Comparison of ENCODE assay signal across 26 cellular contexts in genomic region chr5:75234251-75234650, GRCh38. TPM values are rescaled to one million over a fixed set of nuclear protein-coding genes. Genes with fewer than 3 reads are reported as not detected.
"Had no signal": no experiment of that assay in that cellular context is flagged by ENCODE, and none has a peak within 500 bp of the region (broad histone marks: within the 10 kb centered on the region; RNA-seq: fewer than 3 reads in every experiment).

No MANE protein-coding gene starts in this region.

- H3K9me3 Mint-ChIP-seq: activated B cell treated with CpG ODN at 0.5 μM for 24 hours; activated naive CD4-positive, alpha-beta T cell treated with anti-CD3 and anti-CD28 coated beads for 36 hours; activated naive CD8-positive, alpha-beta T cell treated with anti-CD3 and anti-CD28 coated beads, Interleukin-2, amount 10 ng/mL, durations not matched to agents 7 days and 5 days; immature natural killer cell; natural killer cell; stimulated activated effector memory CD8-positive, alpha-beta T cell treated with anti-CD3 and anti-CD28 coated beads, Interleukin-12 subunit alpha, Interleukin-12 subunit beta, amount 100 ng/mL, for 72 hours; stimulated activated naive CD8-positive, alpha-beta T cell treated with anti-CD3 and anti-CD28 coated beads, Interleukin-15, amount 100 ng/mL, for 72 hours; T-helper 1 cell treated with Interleukin-12 subunit alpha and Interleukin-12 subunit beta and Interleukin-4 antibody, amounts not matched to agents 30 μg/mL and 1 μg/mL, for 36 hours had no signal

- H3K9me3 ChIP-seq: left ventricle myocardium inferior, neutrophil, ovary, psoas muscle, tibial artery had no signal

- ATAC-seq: activated CD4-positive, alpha-beta T cell treated with anti-CD3 and anti-CD28 coated beads for 36 hours; natural killer cell; psoas muscle; right cardiac atrium; stimulated activated effector memory CD8-positive, alpha-beta T cell treated with anti-CD3 and anti-CD28 coated beads, Interleukin-12 subunit alpha, Interleukin-12 subunit beta, amount 100 ng/mL, for 72 hours; stimulated activated naive CD8-positive, alpha-beta T cell treated with anti-CD3 and anti-CD28 coated beads, Interleukin-15, amount 100 ng/mL, for 72 hours had no signal

- H3K27ac ChIP-seq: hepatocyte, left ventricle myocardium inferior, neutrophil, ovary, psoas muscle, tibial artery had no signal

- H3K27ac Mint-ChIP-seq: activated B cell treated with CpG ODN at 0.5 μM for 24 hours; activated CD4-positive, alpha-beta T cell treated with anti-CD3 and anti-CD28 coated beads for 36 hours; activated naive CD4-positive, alpha-beta T cell treated with anti-CD3 and anti-CD28 coated beads for 36 hours; activated naive CD8-positive, alpha-beta T cell treated with anti-CD3 and anti-CD28 coated beads, Interleukin-2, amount 10 ng/mL, durations not matched to agents 7 days and 5 days; immature natural killer cell; natural killer cell; stimulated activated effector memory CD8-positive, alpha-beta T cell treated with anti-CD3 and anti-CD28 coated beads, Interleukin-12 subunit alpha, Interleukin-12 subunit beta, amount 100 ng/mL, for 72 hours; T-helper 1 cell treated with Interleukin-12 subunit alpha and Interleukin-12 subunit beta and Interleukin-4 antibody, amounts not matched to agents 30 μg/mL and 1 μg/mL, for 36 hours had no signal

- H3K27me3 ChIP-seq: hepatocyte, ovary, tibial artery had no signal

- H3K4me1 ChIP-seq: psoas muscle had no signal

- H3K4me3 Mint-ChIP-seq: activated B cell treated with CpG ODN at 0.5 μM for 24 hours; activated CD4-positive, alpha-beta T cell treated with anti-CD3 and anti-CD28 coated beads for 36 hours; activated naive CD4-positive, alpha-beta T cell treated with anti-CD3 and anti-CD28 coated beads for 36 hours; activated naive CD8-positive, alpha-beta T cell treated with anti-CD3 and anti-CD28 coated beads, Interleukin-2, amount 10 ng/mL, durations not matched to agents 7 days and 5 days; immature natural killer cell; natural killer cell; stimulated activated effector memory CD8-positive, alpha-beta T cell treated with anti-CD3 and anti-CD28 coated beads, Interleukin-12 subunit alpha, Interleukin-12 subunit beta, amount 100 ng/mL, for 72 hours; stimulated activated naive CD8-positive, alpha-beta T cell treated with anti-CD3 and anti-CD28 coated beads, Interleukin-15, amount 100 ng/mL, for 72 hours; T-helper 1 cell treated with Interleukin-12 subunit alpha and Interleukin-12 subunit beta and Interleukin-4 antibody, amounts not matched to agents 30 μg/mL and 1 μg/mL, for 36 hours had no signal

- DNase-seq: activated B cell treated with CpG ODN at 0.5 μM for 24 hours; activated CD4-positive, alpha-beta T cell treated with anti-CD3 and anti-CD28 coated beads for 36 hours; activated CD4-positive, alpha-beta T cell treated with anti-CD3 and anti-CD28 coated beads, Interleukin-2, amount 50 U/mL, for 48 hours; activated effector memory CD4-positive, alpha-beta T cell treated with Interleukin-2 at 50 U/mL for 16 hours; activated naive CD4-positive, alpha-beta T cell treated with anti-CD3 and anti-CD28 coated beads for 36 hours; activated naive CD8-positive, alpha-beta T cell treated with anti-CD3 and anti-CD28 coated beads, Interleukin-2, amount 10 ng/mL, durations not matched to agents 7 days and 5 days; activated T-cell treated with anti-CD3 and anti-CD28 coated beads, Interleukin-2, amount 50 U/mL, for 48 hours; amniotic stem cell; erythroblast; glutamatergic neuron; immature natural killer cell; kidney glomerular epithelial cell; left ventricle myocardium inferior; midbrain; natural killer cell; ovary; psoas muscle; right cardiac atrium; stimulated activated CD4-positive, alpha-beta T cell treated with anti-CD3 and anti-CD28 coated beads, Interleukin-1b, Interleukin-23, amount 100 ng/mL, for 48 hours; stimulated activated naive CD8-positive, alpha-beta T cell treated with anti-CD3 and anti-CD28 coated beads, Interleukin-15, amount 100 ng/mL, for 72 hours; tibial artery had no signal

- H2AFZ ChIP-seq: hepatocyte had no signal

- H3K4me3 ChIP-seq: hepatocyte, left ventricle myocardium inferior, ovary, psoas muscle, tibial artery had no signal

- H3K36me3 ChIP-seq: left ventricle myocardium inferior, neutrophil, ovary, tibial artery had no signal

- H3K4me2 ChIP-seq: hepatocyte had no signal

- H3K79me2 ChIP-seq: hepatocyte had no signal

- H3K27me3 Mint-ChIP-seq: activated CD4-positive, alpha-beta T cell treated with anti-CD3 and anti-CD28 coated beads for 36 hours; activated naive CD8-positive, alpha-beta T cell treated with anti-CD3 and anti-CD28 coated beads, Interleukin-2, amount 10 ng/mL, durations not matched to agents 7 days and 5 days; stimulated activated naive CD8-positive, alpha-beta T cell treated with anti-CD3 and anti-CD28 coated beads, Interleukin-15, amount 100 ng/mL, for 72 hours had no signal

- H3K36me3 Mint-ChIP-seq: activated naive CD8-positive, alpha-beta T cell treated with anti-CD3 and anti-CD28 coated beads, Interleukin-2, amount 10 ng/mL, durations not matched to agents 7 days and 5 days; natural killer cell had no signal

RNA-seq across cellular contexts. Expression of gene ANKRD31, which starts 2.4 kb away (rescaled TPM):
- total RNA-seq: lung microvascular endothelial cell had no signal
- polyA plus RNA-seq: immature natural killer cell had no signal
